In the genomic region with DNA sequence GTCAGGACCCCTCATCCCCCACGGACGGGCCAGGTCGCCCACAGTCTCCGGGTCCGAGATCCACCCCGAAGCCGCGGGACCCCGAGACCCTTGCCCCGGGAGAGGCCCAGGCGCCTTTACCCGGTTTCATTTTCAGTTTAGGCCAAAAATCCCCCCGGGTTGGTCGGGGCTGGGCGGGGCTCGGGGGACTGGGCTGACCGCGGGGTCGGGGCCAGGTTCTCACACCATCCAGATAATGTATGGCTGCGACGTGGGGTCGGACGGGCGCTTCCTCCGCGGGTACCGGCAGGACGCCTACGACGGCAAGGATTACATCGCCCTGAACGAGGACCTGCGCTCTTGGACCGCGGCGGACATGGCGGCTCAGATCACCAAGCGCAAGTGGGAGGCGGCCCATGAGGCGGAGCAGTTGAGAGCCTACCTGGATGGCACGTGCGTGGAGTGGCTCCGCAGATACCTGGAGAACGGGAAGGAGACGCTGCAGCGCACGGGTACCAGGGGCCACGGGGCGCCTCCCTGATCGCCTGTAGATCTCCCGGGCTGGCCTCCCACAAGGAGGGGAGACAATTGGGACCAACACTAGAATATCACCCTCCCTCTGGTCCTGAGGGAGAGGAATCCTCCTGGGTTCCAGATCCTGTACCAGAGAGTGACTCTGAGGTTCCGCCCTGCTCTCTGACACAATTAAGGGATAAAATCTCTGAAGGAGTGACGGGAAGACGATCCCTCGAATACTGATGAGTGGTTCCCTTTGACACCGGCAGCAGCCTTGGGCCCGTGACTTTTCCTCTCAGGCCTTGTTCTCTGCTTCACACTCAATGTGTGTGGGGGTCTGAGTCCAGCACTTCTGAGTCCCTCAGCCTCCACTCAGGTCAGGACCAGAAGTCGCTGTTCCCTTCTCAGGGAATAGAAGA, we compare ENCODE assay signal across 1 cellular context.
TF ChIP-seq lines count a peak whose summit lies in the region.

No MANE protein-coding gene starts in this region.

TF ChIP-seq in SK-N-SH, 30 proteins besides CTCF, POLR2A, EP300 and RAD21 (continued from another document):
- no peak for TF ChIP-seq USF2 (IDR thresholded peaks at IDR 0.05; ENCODE audit: borderline replicate concordance, low read depth, low read length)
- TF ChIP-seq MXI1 (IDR thresholded peaks at IDR 0.05; ENCODE audit: low read depth, low read length), result no peak
- no peak for TF ChIP-seq JUND (IDR thresholded peaks at IDR 0.05)
- TF ChIP-seq, protein P1, sequence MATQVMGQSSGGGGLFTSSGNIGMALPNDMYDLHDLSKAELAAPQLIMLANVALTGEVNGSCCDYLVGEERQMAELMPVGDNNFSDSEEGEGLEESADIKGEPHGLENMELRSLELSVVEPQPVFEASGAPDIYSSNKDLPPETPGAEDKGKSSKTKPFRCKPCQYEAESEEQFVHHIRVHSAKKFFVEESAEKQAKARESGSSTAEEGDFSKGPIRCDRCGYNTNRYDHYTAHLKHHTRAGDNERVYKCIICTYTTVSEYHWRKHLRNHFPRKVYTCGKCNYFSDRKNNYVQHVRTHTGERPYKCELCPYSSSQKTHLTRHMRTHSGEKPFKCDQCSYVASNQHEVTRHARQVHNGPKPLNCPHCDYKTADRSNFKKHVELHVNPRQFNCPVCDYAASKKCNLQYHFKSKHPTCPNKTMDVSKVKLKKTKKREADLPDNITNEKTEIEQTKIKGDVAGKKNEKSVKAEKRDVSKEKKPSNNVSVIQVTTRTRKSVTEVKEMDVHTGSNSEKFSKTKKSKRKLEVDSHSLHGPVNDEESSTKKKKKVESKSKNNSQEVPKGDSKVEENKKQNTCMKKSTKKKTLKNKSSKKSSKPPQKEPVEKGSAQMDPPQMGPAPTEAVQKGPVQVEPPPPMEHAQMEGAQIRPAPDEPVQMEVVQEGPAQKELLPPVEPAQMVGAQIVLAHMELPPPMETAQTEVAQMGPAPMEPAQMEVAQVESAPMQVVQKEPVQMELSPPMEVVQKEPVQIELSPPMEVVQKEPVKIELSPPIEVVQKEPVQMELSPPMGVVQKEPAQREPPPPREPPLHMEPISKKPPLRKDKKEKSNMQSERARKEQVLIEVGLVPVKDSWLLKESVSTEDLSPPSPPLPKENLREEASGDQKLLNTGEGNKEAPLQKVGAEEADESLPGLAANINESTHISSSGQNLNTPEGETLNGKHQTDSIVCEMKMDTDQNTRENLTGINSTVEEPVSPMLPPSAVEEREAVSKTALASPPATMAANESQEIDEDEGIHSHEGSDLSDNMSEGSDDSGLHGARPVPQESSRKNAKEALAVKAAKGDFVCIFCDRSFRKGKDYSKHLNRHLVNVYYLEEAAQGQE (IDR thresholded peaks at IDR 0.05; ENCODE audit: low read depth, low read length), result no peak
- TF ChIP-seq TAF1 (IDR thresholded peaks at IDR 0.05; ENCODE audit: borderline replicate concordance, low read depth, low read length), result no peak
- TF ChIP-seq RXRA (IDR thresholded peaks at IDR 0.05; ENCODE audit: borderline replicate concordance, low read depth), result no peak
- no peak for TF ChIP-seq EZH2phosphoT487 (IDR thresholded peaks at IDR 0.05; ENCODE audit: borderline replicate concordance, low read depth)
- TF ChIP-seq, protein P2, sequence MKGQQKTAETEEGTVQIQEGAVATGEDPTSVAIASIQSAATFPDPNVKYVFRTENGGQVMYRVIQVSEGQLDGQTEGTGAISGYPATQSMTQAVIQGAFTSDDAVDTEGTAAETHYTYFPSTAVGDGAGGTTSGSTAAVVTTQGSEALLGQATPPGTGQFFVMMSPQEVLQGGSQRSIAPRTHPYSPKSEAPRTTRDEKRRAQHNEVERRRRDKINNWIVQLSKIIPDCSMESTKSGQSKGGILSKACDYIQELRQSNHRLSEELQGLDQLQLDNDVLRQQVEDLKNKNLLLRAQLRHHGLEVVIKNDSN (IDR thresholded peaks at IDR 0.05; ENCODE audit: borderline replicate concordance, low read depth), result no peak
- TF ChIP-seq SIN3A (IDR thresholded peaks at IDR 0.05; ENCODE audit: borderline replicate concordance, low read depth, low read length), result no peak
- TF ChIP-seq, protein P3, sequence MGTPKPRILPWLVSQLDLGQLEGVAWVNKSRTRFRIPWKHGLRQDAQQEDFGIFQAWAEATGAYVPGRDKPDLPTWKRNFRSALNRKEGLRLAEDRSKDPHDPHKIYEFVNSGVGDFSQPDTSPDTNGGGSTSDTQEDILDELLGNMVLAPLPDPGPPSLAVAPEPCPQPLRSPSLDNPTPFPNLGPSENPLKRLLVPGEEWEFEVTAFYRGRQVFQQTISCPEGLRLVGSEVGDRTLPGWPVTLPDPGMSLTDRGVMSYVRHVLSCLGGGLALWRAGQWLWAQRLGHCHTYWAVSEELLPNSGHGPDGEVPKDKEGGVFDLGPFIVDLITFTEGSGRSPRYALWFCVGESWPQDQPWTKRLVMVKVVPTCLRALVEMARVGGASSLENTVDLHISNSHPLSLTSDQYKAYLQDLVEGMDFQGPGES (IDR thresholded peaks at IDR 0.05; ENCODE audit: low read depth, low read length), result no peak
- no peak for TF ChIP-seq TCF12 (IDR thresholded peaks at IDR 0.05)
- no peak for TF ChIP-seq GABPA (IDR thresholded peaks at IDR 0.05; ENCODE audit: low read depth)
- no peak for TF ChIP-seq NRF1 (IDR thresholded peaks at IDR 0.05; ENCODE audit: low read depth, low read length)
- TF ChIP-seq, protein P4, sequence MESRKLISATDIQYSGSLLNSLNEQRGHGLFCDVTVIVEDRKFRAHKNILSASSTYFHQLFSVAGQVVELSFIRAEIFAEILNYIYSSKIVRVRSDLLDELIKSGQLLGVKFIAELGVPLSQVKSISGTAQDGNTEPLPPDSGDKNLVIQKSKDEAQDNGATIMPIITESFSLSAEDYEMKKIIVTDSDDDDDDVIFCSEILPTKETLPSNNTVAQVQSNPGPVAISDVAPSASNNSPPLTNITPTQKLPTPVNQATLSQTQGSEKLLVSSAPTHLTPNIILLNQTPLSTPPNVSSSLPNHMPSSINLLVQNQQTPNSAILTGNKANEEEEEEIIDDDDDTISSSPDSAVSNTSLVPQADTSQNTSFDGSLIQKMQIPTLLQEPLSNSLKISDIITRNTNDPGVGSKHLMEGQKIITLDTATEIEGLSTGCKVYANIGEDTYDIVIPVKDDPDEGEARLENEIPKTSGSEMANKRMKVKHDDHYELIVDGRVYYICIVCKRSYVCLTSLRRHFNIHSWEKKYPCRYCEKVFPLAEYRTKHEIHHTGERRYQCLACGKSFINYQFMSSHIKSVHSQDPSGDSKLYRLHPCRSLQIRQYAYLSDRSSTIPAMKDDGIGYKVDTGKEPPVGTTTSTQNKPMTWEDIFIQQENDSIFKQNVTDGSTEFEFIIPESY (IDR thresholded peaks at IDR 0.05; ENCODE audit: borderline replicate concordance, low read depth), result no peak
TF ChIP-seq in SK-N-SH: peak in this region for 0.
